In genomic region chr9:32839013-32839442, GRCh38 we compare ENCODE assay signal across 14 cellular contexts. TPM values are rescaled to one million over a fixed set of nuclear protein-coding genes. Genes with fewer than 3 reads are reported as not detected.
DNase-seq lines count a peak whose midpoint lies in the region; ATAC-seq and TF ChIP-seq lines count a peak whose summit lies in the region.
"Had no signal": no experiment of that assay in that cellular context is flagged by ENCODE, and none has a peak within 500 bp of the region (broad histone marks: within the 10 kb centered on the region; RNA-seq: fewer than 3 reads in every experiment).

No MANE protein-coding gene starts in this region.

- no peaks in the 10 kb centered on the region for H3K9me3 Mint-ChIP-seq in nephron progenitor cell
- H3K9me3 Mint-ChIP-seq: brain had no signal

- intact Hi-C loops in colonic mucosa (cut with DNase I), result no loop called here

- no peak overlapping the region for H3K27ac Mint-ChIP-seq in nephron progenitor cell
- H3K27ac Mint-ChIP-seq: brain had no signal

- DNase-seq in colonic mucosa (peak; percentile 24), middle frontal gyrus (ENCODE audit: extremely low spot score, low spot score) (no peak), activated gamma-delta T cell (lab: John Stamatoyannopoulos, UW) (no peak), nephron progenitor cell (no peak), OCI-M2 (lab: John Stamatoyannopoulos, UW; ENCODE audit: unreplicated experiment) (no peak)
- DNase-seq: MM.1S had no signal

- no peaks in the 10 kb centered on the region for H3K27me3 Mint-ChIP-seq in nephron progenitor cell (ENCODE audit: low read depth, poor library complexity)

- H3K4me1 ChIP-seq in colonic mucosa, result no peaks in the 10 kb centered on the region
- H3K4me1 ChIP-seq: right atrium auricular region had no signal

- H3K9me3 ChIP-seq in colonic mucosa, result no peaks in the 10 kb centered on the region
- H3K9me3 ChIP-seq: right atrium auricular region had no signal

- TF ChIP-seq CTCF in colonic mucosa (IDR thresholded peaks at IDR 0.05), result no peak
- no peak for TF ChIP-seq CTCF in nephron progenitor cell (IDR thresholded peaks at IDR 0.05)

- no peaks in the 10 kb centered on the region for H3K36me3 Mint-ChIP-seq in nephron progenitor cell (ENCODE audit: low read depth)
- H3K36me3 Mint-ChIP-seq: brain had no signal

- H3K27me3 ChIP-seq in colonic mucosa, result peaks cover 3% of the 10 kb centered on the region
- H3K27me3 ChIP-seq: right atrium auricular region had no signal

- H3K27ac ChIP-seq in colonic mucosa, result no peak overlapping the region
- H3K27ac ChIP-seq: right atrium auricular region, SK-N-MC had no signal

- H3K9ac ChIP-seq in colonic mucosa (ENCODE audit: low read depth in 2 of 2, low read length in 2 of 2), result no peak overlapping the region

- peak; percentile 56 for ATAC-seq in GM18517 (IDR thresholded peaks at IDR 0.05; ENCODE audit: unreplicated experiment)
- peak; percentile 74 for ATAC-seq in GM21447 (IDR thresholded peaks at IDR 0.05; ENCODE audit: unreplicated experiment)
- ATAC-seq in HG03135 (IDR thresholded peaks at IDR 0.05; ENCODE audit: unreplicated experiment), result peak; percentile 74

- peaks cover 11% of the 10 kb centered on the region for H3K4me1 Mint-ChIP-seq in nephron progenitor cell
- H3K4me1 Mint-ChIP-seq: brain had no signal

- H3K4me3 ChIP-seq in colonic mucosa, result no peak overlapping the region
- H3K4me3 ChIP-seq: right atrium auricular region, SK-N-MC had no signal

- no peaks in the 10 kb centered on the region for H3K36me3 ChIP-seq in colonic mucosa
- H3K36me3 ChIP-seq: right atrium auricular region had no signal

- no peak overlapping the region for H3K4me3 Mint-ChIP-seq in nephron progenitor cell
- H3K4me3 Mint-ChIP-seq: brain had no signal

RNA-seq across cellular contexts. Expression of gene TMEM215, which starts 55.7 kb away (rescaled TPM):
- not detected for total RNA-seq in colonic mucosa
- total RNA-seq: HT1080, lung microvascular endothelial cell, right atrium auricular region had no signal
